ENCODE assay signal across 11 cellular contexts in genomic region chr4:165331823-165332222, GRCh38. TPM values are rescaled to one million over a fixed set of nuclear protein-coding genes. Genes with fewer than 3 reads are reported as not detected.
DNase-seq lines count a peak whose midpoint lies in the region; ATAC-seq lines count a peak whose summit lies in the region.
"Had no signal": no experiment of that assay in that cellular context is flagged by ENCODE, and none has a peak within 500 bp of the region (broad histone marks: within the 10 kb centered on the region; RNA-seq: fewer than 3 reads in every experiment).

No MANE protein-coding gene starts in this region.

- H3K4me3 Mint-ChIP-seq in activated naive CD8-positive, alpha-beta T cell, result peak overlapping the region; percentile 45
- no peak overlapping the region for H3K4me3 Mint-ChIP-seq in activated naive CD8-positive, alpha-beta T cell treated with anti-CD3 and anti-CD28 coated beads for 36 hours
- peak overlapping the region; percentile 29 to 50 for H3K4me3 Mint-ChIP-seq in stimulated activated naive CD8-positive, alpha-beta T cell treated with anti-CD3 and anti-CD28 coated beads, Interleukin-15, amount 100 ng/mL, for 72 hours

- no peaks in the 10 kb centered on the region for H3K27me3 Mint-ChIP-seq in activated naive CD8-positive, alpha-beta T cell
- no peaks in the 10 kb centered on the region for H3K27me3 Mint-ChIP-seq in activated naive CD8-positive, alpha-beta T cell treated with anti-CD3 and anti-CD28 coated beads for 36 hours
- H3K27me3 Mint-ChIP-seq in stimulated activated naive CD8-positive, alpha-beta T cell treated with anti-CD3 and anti-CD28 coated beads, Interleukin-15, amount 100 ng/mL, for 72 hours, result no peaks in the 10 kb centered on the region

- H3K36me3 Mint-ChIP-seq in activated naive CD8-positive, alpha-beta T cell, result peaks cover 19% of the 10 kb centered on the region
- peaks cover 29% of the 10 kb centered on the region for H3K36me3 Mint-ChIP-seq in activated naive CD8-positive, alpha-beta T cell treated with anti-CD3 and anti-CD28 coated beads for 36 hours
- H3K36me3 Mint-ChIP-seq in activated naive CD4-positive, alpha-beta T cell treated with anti-CD3 and anti-CD28 coated beads, Interleukin-2, amount 50 U/mL, for 72 hours, result peaks cover 5 to 20% of the 10 kb centered on the region in 2 donors

- DNase-seq in activated naive CD8-positive, alpha-beta T cell treated with anti-CD3 and anti-CD28 coated beads for 36 hours, result no peak
- no peak for DNase-seq in activated naive CD4-positive, alpha-beta T cell treated with anti-CD3 and anti-CD28 coated beads, Interleukin-2, amount 50 U/mL, for 72 hours (ENCODE audit: low spot score in 2 of 2)
- DNase-seq in stimulated activated naive CD8-positive, alpha-beta T cell treated with anti-CD3 and anti-CD28 coated beads, Interleukin-15, amount 100 ng/mL, for 72 hours, result no peak
- DNase-seq in A172 (ENCODE audit: low spot score) (no peak), NCI-H187 (lab: John Stamatoyannopoulos, UW) (no peak)
- no peak for DNase-seq in stimulated activated CD4-positive, alpha-beta T cell treated with anti-CD3 and anti-CD28 coated beads, Interleukin-2, amount 100 ng/mL, for 48 hours
- DNase-seq: cortex of kidney, NCI-H1092, psoas muscle had no signal

- no peak for ATAC-seq in activated naive CD4-positive, alpha-beta T cell treated with anti-CD3 and anti-CD28 coated beads, Interleukin-2, amount 50 U/mL, for 72 hours
- no peak for ATAC-seq in stimulated activated naive CD8-positive, alpha-beta T cell treated with anti-CD3 and anti-CD28 coated beads, Interleukin-15, amount 100 ng/mL, for 72 hours
- ATAC-seq: psoas muscle had no signal

- H3K9me3 Mint-ChIP-seq in activated naive CD8-positive, alpha-beta T cell (ENCODE audit: low read depth), result no peaks in the 10 kb centered on the region
- H3K9me3 Mint-ChIP-seq in activated naive CD8-positive, alpha-beta T cell treated with anti-CD3 and anti-CD28 coated beads for 36 hours, result no peaks in the 10 kb centered on the region
- no peaks in the 10 kb centered on the region for H3K9me3 Mint-ChIP-seq in activated naive CD4-positive, alpha-beta T cell treated with anti-CD3 and anti-CD28 coated beads, Interleukin-2, amount 50 U/mL, for 72 hours
- no peaks in the 10 kb centered on the region for H3K9me3 Mint-ChIP-seq in stimulated activated naive CD8-positive, alpha-beta T cell treated with anti-CD3 and anti-CD28 coated beads, Interleukin-15, amount 100 ng/mL, for 72 hours

- peaks cover 67% of the 10 kb centered on the region for H3K36me3 ChIP-seq in iPS-20b (ENCODE audit: insufficient read depth, low read depth, low read length)

- no peak overlapping the region for H3K27ac ChIP-seq in iPS-20b (ENCODE audit: low read length)
- H3K27ac ChIP-seq: psoas muscle had no signal

- H3K27ac Mint-ChIP-seq in activated naive CD8-positive, alpha-beta T cell, result peak overlapping the region; percentile 69
- H3K27ac Mint-ChIP-seq in activated naive CD8-positive, alpha-beta T cell treated with anti-CD3 and anti-CD28 coated beads for 36 hours, result no peak overlapping the region
- peak overlapping the region; percentile 4 to 85 for H3K27ac Mint-ChIP-seq in activated naive CD4-positive, alpha-beta T cell treated with anti-CD3 and anti-CD28 coated beads, Interleukin-2, amount 50 U/mL, for 72 hours
- H3K27ac Mint-ChIP-seq in stimulated activated naive CD8-positive, alpha-beta T cell treated with anti-CD3 and anti-CD28 coated beads, Interleukin-15, amount 100 ng/mL, for 72 hours, result no peak overlapping the region

- peak overlapping the region; percentile 96; the same call in 1 of the 2 replicates for H3K9ac ChIP-seq in iPS-20b (ENCODE audit: low read depth, low read length)

- peak overlapping the region; percentile 95 for H3K4me3 ChIP-seq in iPS-20b (ENCODE audit: low read length)
- H3K4me3 ChIP-seq: psoas muscle had no signal

- H3K9me3 ChIP-seq in iPS-20b (ENCODE audit: insufficient read depth, low read depth, low read length), result no peaks in the 10 kb centered on the region
- H3K9me3 ChIP-seq: psoas muscle had no signal

- H3K27me3 ChIP-seq in iPS-20b (ENCODE audit: insufficient read depth, low read length), result no peaks in the 10 kb centered on the region

- peaks cover 20% of the 10 kb centered on the region for H3K4me1 ChIP-seq in iPS-20b (ENCODE audit: insufficient read depth, low read length)

- peaks cover 40% of the 10 kb centered on the region for H3K4me1 Mint-ChIP-seq in activated naive CD8-positive, alpha-beta T cell (ENCODE audit: low read depth)
- peaks cover 39% of the 10 kb centered on the region for H3K4me1 Mint-ChIP-seq in activated naive CD8-positive, alpha-beta T cell treated with anti-CD3 and anti-CD28 coated beads for 36 hours
- H3K4me1 Mint-ChIP-seq in stimulated activated naive CD8-positive, alpha-beta T cell treated with anti-CD3 and anti-CD28 coated beads, Interleukin-15, amount 100 ng/mL, for 72 hours, result peaks cover 28% of the 10 kb centered on the region

RNA-seq across cellular contexts. Expression of gene MSMO1, which starts 4.4 kb away (rescaled TPM):
- 10 to 100 TPM; 29.2 to 30.0 TPM for total RNA-seq in activated naive CD8-positive, alpha-beta T cell treated with anti-CD3 and anti-CD28 coated beads for 36 hours
- 10 to 100 TPM; 58.2 to 65.5 TPM for total RNA-seq in activated naive CD4-positive, alpha-beta T cell treated with anti-CD3 and anti-CD28 coated beads, Interleukin-2, amount 50 U/mL, for 72 hours
- total RNA-seq in A172 (2014; rRNA removed; shearing (Covaris generic)), result 72.3 and 98.6 TPM in 2 replicates

RNA-seq across cellular contexts. Expression of gene CPE, which starts 47.0 kb away (rescaled TPM):
- total RNA-seq in activated naive CD8-positive, alpha-beta T cell treated with anti-CD3 and anti-CD28 coated beads for 36 hours, result not detected
- not detected for total RNA-seq in activated naive CD4-positive, alpha-beta T cell treated with anti-CD3 and anti-CD28 coated beads, Interleukin-2, amount 50 U/mL, for 72 hours
- total RNA-seq in A172 (2014; rRNA removed; shearing (Covaris generic)), result 8.2 and 10.3 TPM in 2 replicates

Comparison
In these comparisons a context has a peak if more than half of its experiments do, and no peak if none do; other contexts are left out.
1. H3K27ac Mint-ChIP-seq: peak in activated naive CD8-positive, alpha-beta T cell (single experiment) and activated naive CD4-positive, alpha-beta T cell treated with anti-CD3 and anti-CD28 coated beads, Interleukin-2, amount 50 U/mL, for 72 hours (2 of 2); none in activated naive CD8-positive, alpha-beta T cell treated with anti-CD3 and anti-CD28 coated beads for 36 hours (single experiment) and stimulated activated naive CD8-positive, alpha-beta T cell treated with anti-CD3 and anti-CD28 coated beads, Interleukin-15, amount 100 ng/mL, for 72 hours (0 of 2).